ENCODE assay signal across 21 cellular contexts in genomic region chr7:99607548-99607947, GRCh38. TPM values are rescaled to one million over a fixed set of nuclear protein-coding genes. Genes with fewer than 3 reads are reported as not detected.
DNase-seq lines count a peak whose midpoint lies in the region; ATAC-seq and TF ChIP-seq lines count a peak whose summit lies in the region.
"Had no signal": no experiment of that assay in that cellular context is flagged by ENCODE, and none has a peak within 500 bp of the region (broad histone marks: within the 10 kb centered on the region; RNA-seq: fewer than 3 reads in every experiment).

No MANE protein-coding gene starts in this region.

- peak overlapping the region; percentile 17 for H3K14ac ChIP-seq in neuronal stem cell (ENCODE audit: low read length)

- H3K36me3 ChIP-seq in Panc1 (ENCODE audit: control insufficient read depth, insufficient read depth, low read length) (no peaks in the 10 kb centered on the region), esophagus muscularis mucosa (no peaks in the 10 kb centered on the region), neuronal stem cell (replicated peaks in 1 of 2; ENCODE audit: control insufficient read depth in 2 of 2, insufficient read depth in 2 of 2, low read length in 2 of 2) (no peaks in the 10 kb centered on the region)
- H3K36me3 ChIP-seq: BLaER1 treated with 17β-estradiol and CSF1 and Interleukin-3, amounts not matched to agents 10 nM and 100 nM had no signal

- no peaks in the 10 kb centered on the region for H3K79me1 ChIP-seq in neuronal stem cell (ENCODE audit: low read depth, low read length)

- in situ Hi-C loops in Panc1 (cut with HindIII; ENCODE audit: low pct_unique_long_range_greater_than_20kb, low sequenced_read_pairs) = no loop called here

- H3K4ac ChIP-seq in neuronal stem cell (ENCODE audit: low read length) = no peak overlapping the region

- H3K18ac ChIP-seq in neuronal stem cell (ENCODE audit: low read length) = no peak overlapping the region

- 0 out of 2 replicates have a peak, but pooled peaks have one; percentile 29 for ATAC-seq in Panc1
- no peak for ATAC-seq in GM19324 (IDR thresholded peaks at IDR 0.05; ENCODE audit: low FRiP score, unreplicated experiment)
- no peak for ATAC-seq in HG02981 (IDR thresholded peaks at IDR 0.05; ENCODE audit: unreplicated experiment)
- ATAC-seq: A549; CD8-positive, alpha-beta T cell; GM12878 had no signal

- H4K91ac ChIP-seq in neuronal stem cell (ENCODE audit: low read depth, low read length, poor library complexity) = no peak overlapping the region

- H2AFZ ChIP-seq in neuronal stem cell (ENCODE audit: low read length) = no peak overlapping the region

- H3K9ac ChIP-seq in neuronal stem cell (ENCODE audit: low read depth, low read length, poor library complexity) = no peak overlapping the region
- H3K9ac ChIP-seq: BLaER1 treated with 17β-estradiol and CSF1 and Interleukin-3, amounts not matched to agents 10 nM and 100 nM had no signal

- H2AK5ac ChIP-seq in neuronal stem cell (ENCODE audit: low read depth, low read length) = no peak overlapping the region

- CTCF ChIA-PET in GM10248 (lab: Yijun Ruan, JAX) = interaction anchor here (0.6 kb wide), 1 partner anchor 9 kb away, joined by 3 read pairs; the partner anchor contains the start of gene ZSCAN25
- CTCF ChIA-PET in Panc1 (lab: Charles Lee) = no interaction called here

- H2BK12ac ChIP-seq in neuronal stem cell (ENCODE audit: low read length) = no peak overlapping the region

- H4K8ac ChIP-seq in neuronal stem cell (ENCODE audit: low read depth, low read length) = no peak overlapping the region

- POLR2A ChIA-PET in GM10248 (lab: Yijun Ruan, JAX) (no interaction called here), Panc1 (lab: Charles Lee) (interaction anchor here (0.6 kb wide), 1 partner anchor 26 kb away, joined by 4 read pairs; no protein-coding TSS in a partner anchor)

- WGBS in esophagus muscularis mucosa = 75% methylated on average over 9 of the region's 9 CpGs
- WGBS in neuronal stem cell (ENCODE audit: extremely low coverage in 2 of 2, insufficient read length in 2 of 2, insufficient replicate concordance in 1 of 2), 2 donors = no CpG with 5 or more reads among the region's 9 CpGs

- no peak overlapping the region for H2BK5ac ChIP-seq in neuronal stem cell (ENCODE audit: low read length)

- no peak overlapping the region for H2BK120ac ChIP-seq in neuronal stem cell (ENCODE audit: low read depth, low read length)

- H3K4me1 ChIP-seq in Panc1 (ENCODE audit: control insufficient read depth, insufficient read depth, low read length) = no peaks in the 10 kb centered on the region
- H3K4me1 ChIP-seq in esophagus muscularis mucosa = no peaks in the 10 kb centered on the region
- no peaks in the 10 kb centered on the region for H3K4me1 ChIP-seq in neuronal stem cell (ENCODE audit: control insufficient read depth in 2 of 2, insufficient read depth in 1 of 2, low read depth in 1 of 2, low read length in 2 of 2)
- H3K4me1 ChIP-seq: A549; BLaER1 treated with 17β-estradiol and CSF1 and Interleukin-3, amounts not matched to agents 10 nM and 100 nM; Caco-2 had no signal

- H3K27ac ChIP-seq in Panc1 (ENCODE audit: low read length) (no peak overlapping the region), esophagus muscularis mucosa (replicated peaks in 1 of 4) (no peak overlapping the region), neuronal stem cell (replicated peaks; ENCODE audit: low read length) (no peak overlapping the region)
- H3K27ac ChIP-seq: 22Rv1; A549; BLaER1 treated with 17β-estradiol and CSF1 and Interleukin-3, amounts not matched to agents 10 nM and 100 nM; C4-2B had no signal

- TF ChIP-seq POLR2A in esophagus muscularis mucosa (IDR thresholded peaks at IDR 0.05; ENCODE audit: low read depth) = no peak

- DNase-seq in GM10248 (ENCODE audit: extremely low spot score) (peak; percentile 3), Panc1 (ENCODE audit: low read depth, low spot score) (no peak), esophagus muscularis mucosa (ENCODE audit: extremely low spot score) (peak; percentile 34), neuronal stem cell (ENCODE audit: low spot score) (no peak), foreskin fibroblast (no peak)
- DNase-seq in activated naive CD4-positive, alpha-beta T cell treated with anti-CD3 and anti-CD28 coated beads, Interleukin-2, amount 50 U/mL, for 16 hours = no peak
- DNase-seq: AML-193; Caco-2; Calu3; CD4-positive, alpha-beta T cell; CD8-positive, alpha-beta T cell; DMS79 treated with DMSO at 0.1 percent for 48 hours; GF-D8 had no signal

- no peak for TF ChIP-seq CTCF in GM10248 (IDR thresholded peaks at IDR 0.05; ENCODE audit: control extremely low read depth, extremely low read depth, low read depth, missing control alignments)
- TF ChIP-seq CTCF in Panc1 (IDR thresholded peaks at IDR 0.05) = no peak
- TF ChIP-seq CTCF in esophagus muscularis mucosa (IDR thresholded peaks at IDR 0.05) = no peak
- TF ChIP-seq CTCF in foreskin fibroblast (IDR thresholded peaks at IDR 0.05; ENCODE audit: low read depth, low read length) = no peak

- no peak overlapping the region for H3K4me3 ChIP-seq in Panc1 (ENCODE audit: low read depth in 2 of 2, low read length in 2 of 2)
- H3K4me3 ChIP-seq in esophagus muscularis mucosa = no peak overlapping the region
- H3K4me3 ChIP-seq in neuronal stem cell (ENCODE audit: low read length in 2 of 2) = no peak overlapping the region
- no peak overlapping the region for H3K4me3 ChIP-seq in foreskin fibroblast (ENCODE audit: low read depth in 1 of 2, low read length in 2 of 2)
- H3K4me3 ChIP-seq: A549; BLaER1 treated with 17β-estradiol and CSF1 and Interleukin-3, amounts not matched to agents 10 nM and 100 nM; GM12878 had no signal

- H2BK15ac ChIP-seq in neuronal stem cell (ENCODE audit: low read length) = no peak overlapping the region

- BruUV-seq in Panc1 (replicated peaks; lab: Mats Ljungman, UMichigan) = no TSS peak

- intact Hi-C loops in Panc1 (cut with micrococcal nuclease; ENCODE audit: unreplicated experiment) (no loop called here), esophagus muscularis mucosa (cut with DNase I) (no loop called here)

- no peak for TF ChIP-seq EP300 in esophagus muscularis mucosa (IDR thresholded peaks at IDR 0.05)

- H3K27me3 ChIP-seq in Panc1 (ENCODE audit: control insufficient read depth, insufficient read depth, low read length) (no peaks in the 10 kb centered on the region), esophagus muscularis mucosa (no peaks in the 10 kb centered on the region), neuronal stem cell (ENCODE audit: control insufficient read depth in 3 of 3, insufficient read depth in 3 of 3, low read depth in 1 of 3, low read length in 3 of 3) (no peaks in the 10 kb centered on the region)
- H3K27me3 ChIP-seq: BLaER1 treated with 17β-estradiol and CSF1 and Interleukin-3, amounts not matched to agents 10 nM and 100 nM had no signal

- H3K23ac ChIP-seq in neuronal stem cell (ENCODE audit: low read depth, low read length, poor library complexity) = peak overlapping the region; percentile 20

- H3K9me3 ChIP-seq in Panc1 (ENCODE audit: control insufficient read depth, insufficient read depth, low read depth, low read length) (no peaks in the 10 kb centered on the region), esophagus muscularis mucosa (no peaks in the 10 kb centered on the region), neuronal stem cell (replicated peaks in 1 of 2; ENCODE audit: control insufficient read depth in 2 of 2, insufficient read depth in 1 of 2, low read depth in 1 of 2, low read length in 2 of 2) (no peaks in the 10 kb centered on the region)
- H3K9me3 ChIP-seq: A549, Caco-2 had no signal

- no peak overlapping the region for H3K4me2 ChIP-seq in neuronal stem cell (ENCODE audit: insufficient read depth, low read length, poor library complexity, severe bottlenecking)
- H3K4me2 ChIP-seq: A549; BLaER1 treated with 17β-estradiol and CSF1 and Interleukin-3, amounts not matched to agents 10 nM and 100 nM had no signal

RNA-seq across cellular contexts. Expression of gene ZSCAN25, which starts 9.2 kb away (rescaled TPM):
- total RNA-seq in Panc1 (2021; ENCODE audit: unreplicated experiment) (14.8 TPM), esophagus muscularis mucosa (10 to 100 TPM; 12.1 to 17.1 (median 14.2) TPM)
- polyA plus RNA-seq in Panc1 (2012; ENCODE audit: insufficient read length) = 9.6 TPM
- 5.5 TPM for polyA plus RNA-seq in neuronal stem cell (2013, experiment 1 of 2)
- 5.9 TPM for polyA plus RNA-seq in neuronal stem cell (2013, experiment 2 of 2)

RNA-seq across cellular contexts. Expression of gene TMEM225B, which starts 9.5 kb away (rescaled TPM):
- total RNA-seq in Panc1 (2021; ENCODE audit: unreplicated experiment) = 0.31 TPM
- polyA plus RNA-seq in Panc1 (2012; ENCODE audit: insufficient read length) = 0.64 TPM
- total RNA-seq in esophagus muscularis mucosa = under 1 TPM in 2 of 4 donors, not detected in 2; 0.32 to 0.57 TPM
- polyA plus RNA-seq in neuronal stem cell (2013, experiment 1 of 2) = 1.3 TPM
- polyA plus RNA-seq in neuronal stem cell (2013, experiment 2 of 2) = 1.5 TPM
- total RNA-seq: A172, Calu3 had no signal

RNA-seq across cellular contexts. Expression of gene ZNF655, which starts 49.1 kb away (rescaled TPM):
- 54.9 TPM for total RNA-seq in Panc1 (2021; ENCODE audit: unreplicated experiment)
- 48.4 TPM for polyA plus RNA-seq in Panc1 (2012; ENCODE audit: insufficient read length)
- total RNA-seq in esophagus muscularis mucosa = 100 to 1,000 TPM in 3 of 4 donors, 10 to 100 TPM in 1; 92.3 to 140 (median 112) TPM
- 27.3 TPM for polyA plus RNA-seq in neuronal stem cell (2013, experiment 1 of 2)
- polyA plus RNA-seq in neuronal stem cell (2013, experiment 2 of 2) = 27.7 TPM
- total RNA-seq: Calu3 had no signal

RNA-seq across cellular contexts. Expression of gene FAM200A, which starts 55.6 kb away (rescaled TPM):
- 4.6 TPM for total RNA-seq in Panc1 (2021; ENCODE audit: unreplicated experiment)
- polyA plus RNA-seq in Panc1 (2012; ENCODE audit: insufficient read length) = 3.5 TPM
- 1 to 10 TPM; 2.1 to 3.8 (median 3.3) TPM for total RNA-seq in esophagus muscularis mucosa
- polyA plus RNA-seq in neuronal stem cell (2013, experiment 1 of 2) = 8.0 TPM
- 7.9 TPM for polyA plus RNA-seq in neuronal stem cell (2013, experiment 2 of 2)

Comparison
In these comparisons a context has a peak if more than half of its experiments do, and no peak if none do; other contexts are left out.
1. DNase-seq: peak in GM10248 (single experiment) and esophagus muscularis mucosa (single experiment); none in Panc1 (single experiment), neuronal stem cell (single experiment), activated naive CD4-positive, alpha-beta T cell treated with anti-CD3 and anti-CD28 coated beads, Interleukin-2, amount 50 U/mL, for 16 hours (single experiment) and foreskin fibroblast (0 of 2).